ENCODE assay signal across 22 cellular contexts in genomic region chr5:89546658-89547057, GRCh38.
"Had no signal": no experiment of that assay in that cellular context is flagged by ENCODE, and none has a peak within 500 bp of the region (broad histone marks: within the 10 kb centered on the region; RNA-seq: fewer than 3 reads in every experiment).

No MANE protein-coding gene starts in this region.

- H3K4me3 Mint-ChIP-seq: activated CD4-positive, alpha-beta memory T cell treated with anti-CD3 and anti-CD28 coated beads for 36 hours; activated naive CD8-positive, alpha-beta T cell treated with anti-CD3 and anti-CD28 coated beads for 36 hours; dendritic cell treated with granulocyte-macrophage colony-stimulating factor and Interleukin-4, amounts not matched to agents 40 ng/mL and 50 ng/mL, for 4 days; mesothelial cell of epicardium; nephron progenitor cell; stimulated activated effector memory CD8-positive, alpha-beta T cell treated with anti-CD3 and anti-CD28 coated beads, Interleukin-12 subunit alpha, Interleukin-12 subunit beta, amount 100 ng/mL, for 72 hours had no signal

- H3K27ac ChIP-seq: cardiac muscle cell, lower lobe of right lung, sigmoid colon, stomach, vagina, WERI-Rb-1 had no signal

- ATAC-seq: esophagus mucosa; left colon; lower lobe of right lung; stimulated activated effector memory CD8-positive, alpha-beta T cell treated with anti-CD3 and anti-CD28 coated beads, Interleukin-12 subunit alpha, Interleukin-12 subunit beta, amount 100 ng/mL, for 72 hours had no signal

- H3K4me1 ChIP-seq: lower lobe of right lung, stomach, vagina had no signal

- H3K9me3 Mint-ChIP-seq: activated naive CD8-positive, alpha-beta T cell treated with anti-CD3 and anti-CD28 coated beads for 36 hours; dendritic cell treated with granulocyte-macrophage colony-stimulating factor and Interleukin-4, amounts not matched to agents 40 ng/mL and 50 ng/mL, for 4 days; mesothelial cell of epicardium; nephron progenitor cell had no signal

- H3K36me3 Mint-ChIP-seq: activated CD4-positive, alpha-beta memory T cell treated with anti-CD3 and anti-CD28 coated beads for 36 hours; activated naive CD8-positive, alpha-beta T cell treated with anti-CD3 and anti-CD28 coated beads for 36 hours; mesothelial cell of epicardium; stimulated activated effector memory CD8-positive, alpha-beta T cell treated with anti-CD3 and anti-CD28 coated beads, Interleukin-12 subunit alpha, Interleukin-12 subunit beta, amount 100 ng/mL, for 72 hours had no signal

- H3K27ac Mint-ChIP-seq: activated CD4-positive, alpha-beta memory T cell treated with anti-CD3 and anti-CD28 coated beads for 36 hours; activated naive CD8-positive, alpha-beta T cell treated with anti-CD3 and anti-CD28 coated beads for 36 hours; dendritic cell treated with granulocyte-macrophage colony-stimulating factor and Interleukin-4, amounts not matched to agents 40 ng/mL and 50 ng/mL, for 4 days; mesothelial cell of epicardium; nephron progenitor cell; stimulated activated effector memory CD8-positive, alpha-beta T cell treated with anti-CD3 and anti-CD28 coated beads, Interleukin-12 subunit alpha, Interleukin-12 subunit beta, amount 100 ng/mL, for 72 hours had no signal

- H3K27me3 ChIP-seq: cardiac muscle cell, sigmoid colon, stomach, vagina had no signal

- DNase-seq: activated CD4-positive, alpha-beta memory T cell treated with anti-CD3 and anti-CD28 coated beads for 36 hours; activated naive CD8-positive, alpha-beta T cell treated with anti-CD3 and anti-CD28 coated beads for 36 hours; activated T-cell treated with anti-CD3 and anti-CD28 coated beads for 4 hours; amygdala; effector CD8-positive, alpha-beta T cell; islet precursor cell; left colon; lower lobe of right lung; nephron progenitor cell; nucleus accumbens; posterior cingulate gyrus; sigmoid colon; stimulated activated CD4-positive, alpha-beta T cell treated with anti-CD3 and anti-CD28 coated beads, Interleukin-4, amount 100 ng/mL, for 24 hours; stomach; trophoblast cell; WERI-Rb-1 had no signal

- H3K36me3 ChIP-seq: cardiac muscle cell, lower lobe of right lung, sigmoid colon, stomach, vagina, WERI-Rb-1 had no signal

- H3K27me3 Mint-ChIP-seq: activated CD4-positive, alpha-beta memory T cell treated with anti-CD3 and anti-CD28 coated beads for 36 hours; activated naive CD8-positive, alpha-beta T cell treated with anti-CD3 and anti-CD28 coated beads for 36 hours; dendritic cell treated with granulocyte-macrophage colony-stimulating factor and Interleukin-4, amounts not matched to agents 40 ng/mL and 50 ng/mL, for 4 days had no signal

- H3K4me1 Mint-ChIP-seq: activated naive CD8-positive, alpha-beta T cell treated with anti-CD3 and anti-CD28 coated beads for 36 hours; stimulated activated effector memory CD8-positive, alpha-beta T cell treated with anti-CD3 and anti-CD28 coated beads, Interleukin-12 subunit alpha, Interleukin-12 subunit beta, amount 100 ng/mL, for 72 hours had no signal

- H3K4me3 ChIP-seq: cardiac muscle cell, lower lobe of right lung, sigmoid colon, stomach, vagina had no signal
